In the genomic region with DNA sequence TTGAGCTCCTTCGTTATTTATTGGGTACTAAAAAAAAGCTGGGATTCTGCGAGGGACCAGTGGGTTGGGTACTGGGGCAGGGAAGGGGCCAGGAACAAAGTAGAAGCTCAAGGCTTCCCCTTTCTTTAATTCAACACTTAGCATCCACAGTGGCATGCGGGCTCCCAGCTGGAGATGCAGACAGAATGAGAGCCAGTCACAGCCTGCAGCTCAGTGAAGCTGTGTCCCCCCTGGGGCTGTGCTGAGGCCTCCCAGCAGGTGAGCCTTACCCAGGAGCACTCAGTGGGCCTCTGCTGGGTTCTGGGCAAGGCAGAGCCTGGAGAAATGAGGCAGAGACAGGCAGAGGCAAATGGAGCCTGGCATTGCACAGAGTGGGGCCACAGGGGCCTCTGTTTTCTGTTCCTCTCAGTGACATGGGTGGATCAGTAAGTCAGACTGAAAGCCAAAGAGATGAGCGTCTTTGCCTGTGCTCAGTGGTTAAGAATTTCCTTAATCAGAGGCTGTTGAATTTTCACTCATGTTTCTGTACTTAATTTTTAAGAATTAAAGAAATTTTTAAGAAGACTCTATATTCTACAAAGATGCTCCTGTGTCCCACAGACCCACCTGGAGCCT, we compare ENCODE assay signal across 17 cellular contexts.
DNase-seq lines count a peak whose midpoint lies in the region; ATAC-seq and TF ChIP-seq lines count a peak whose summit lies in the region.
"Had no signal": no experiment of that assay in that cellular context is flagged by ENCODE, and none has a peak within 500 bp of the region (broad histone marks: within the 10 kb centered on the region; RNA-seq: fewer than 3 reads in every experiment).

No MANE protein-coding gene starts in this region.

- no peaks in the 10 kb centered on the region for H3K36me3 ChIP-seq in transverse colon
- H3K36me3 ChIP-seq: esophagus muscularis mucosa, right lobe of liver had no signal

- peak overlapping the region; percentile 79 to 85 (median 82) for H3K27ac ChIP-seq in transverse colon
- H3K27ac ChIP-seq: right lobe of liver had no signal

- no peaks in the 10 kb centered on the region for H3K27me3 ChIP-seq in transverse colon
- H3K27me3 ChIP-seq: esophagus muscularis mucosa, right lobe of liver had no signal

- WGBS in transverse colon (ENCODE audit: low coverage in 1 of 2), 2 donors: 78 to 82% methylated on average over 4 of the region's 4 CpGs

- POLR2A ChIA-PET in activated CD8-positive, alpha-beta T cell treated with anti-CD3 and anti-CD28 coated beads for 36 hours (lab: Charles Lee): no interaction called here
- POLR2A ChIA-PET in activated CD8-positive, alpha-beta T cell treated with anti-CD3 and anti-CD28 coated beads, Interleukin-2, amount 10 ng/mL, durations not matched to agents 7 days and 5 days (lab: Charles Lee): no interaction called here
- POLR2A ChIA-PET in GM10248 (lab: Yijun Ruan, JAX): no interaction called here

- no peak overlapping the region for H3K4me3 ChIP-seq in transverse colon
- H3K4me3 ChIP-seq: esophagus muscularis mucosa, right lobe of liver had no signal

- TF ChIP-seq EP300 in transverse colon (IDR thresholded peaks at IDR 0.05; ENCODE audit: low read depth): no peak

- in situ Hi-C loops in transverse colon (cut with MboI; ENCODE audit: low pct_ligation_motif_present in 1 of 4, low pct_unique_long_range_greater_than_20kb in 1 of 4, low sequenced_read_pairs in 3 of 4): no loop called here

- no peaks in the 10 kb centered on the region for H3K36me3 Mint-ChIP-seq in activated CD8-positive, alpha-beta T cell treated with anti-CD3 and anti-CD28 coated beads for 36 hours (ENCODE audit: low read depth)
- H3K36me3 Mint-ChIP-seq in activated CD8-positive, alpha-beta T cell treated with anti-CD3 and anti-CD28 coated beads, Interleukin-2, amount 10 ng/mL, durations not matched to agents 7 days and 5 days (ENCODE audit: low read depth): peaks cover 3% of the 10 kb centered on the region
- no peaks in the 10 kb centered on the region for H3K36me3 Mint-ChIP-seq in T-helper 17 cell (ENCODE audit: low read depth)

- H3K4me1 ChIP-seq in transverse colon: peaks cover 5 to 52% (median 25%) of the 10 kb centered on the region in 4 donors
- H3K4me1 ChIP-seq: right lobe of liver had no signal

- H3K4me3 Mint-ChIP-seq in activated CD8-positive, alpha-beta T cell treated with anti-CD3 and anti-CD28 coated beads for 36 hours: no peak overlapping the region
- H3K4me3 Mint-ChIP-seq in activated CD8-positive, alpha-beta T cell treated with anti-CD3 and anti-CD28 coated beads, Interleukin-2, amount 10 ng/mL, durations not matched to agents 7 days and 5 days: no peak overlapping the region
- H3K4me3 Mint-ChIP-seq in T-helper 17 cell: no peak overlapping the region

- TF ChIP-seq CTCF in activated CD8-positive, alpha-beta T cell treated with anti-CD3 and anti-CD28 coated beads for 36 hours (IDR thresholded peaks at IDR 0.05): no peak
- no peak for TF ChIP-seq CTCF in transverse colon (IDR thresholded peaks at IDR 0.05)
- TF ChIP-seq CTCF in GM10248 (IDR thresholded peaks at IDR 0.05; ENCODE audit: control extremely low read depth, extremely low read depth, low read depth, missing control alignments): no peak

- ATAC-seq in activated CD8-positive, alpha-beta T cell treated with anti-CD3 and anti-CD28 coated beads for 36 hours: peak; percentile 41
- ATAC-seq in activated CD8-positive, alpha-beta T cell treated with anti-CD3 and anti-CD28 coated beads, Interleukin-2, amount 10 ng/mL, durations not matched to agents 7 days and 5 days: no peak
- ATAC-seq in T-helper 17 cell (no peak), GM19328 (IDR thresholded peaks at IDR 0.05; ENCODE audit: unreplicated experiment) (no peak), HG03354 (IDR thresholded peaks at IDR 0.05; ENCODE audit: poor library complexity, severe bottlenecking, unreplicated experiment) (no peak)
- ATAC-seq: PC-3, right lobe of liver had no signal

- intact Hi-C loops in activated CD8-positive, alpha-beta T cell treated with anti-CD3 and anti-CD28 coated beads for 36 hours (cut with micrococcal nuclease): no loop called here
- intact Hi-C loops in transverse colon (cut with DNase I; ENCODE audit: low total_unique reads): no loop called here

- H3K27ac Mint-ChIP-seq in activated CD8-positive, alpha-beta T cell treated with anti-CD3 and anti-CD28 coated beads for 36 hours: no peak overlapping the region
- H3K27ac Mint-ChIP-seq in activated CD8-positive, alpha-beta T cell treated with anti-CD3 and anti-CD28 coated beads, Interleukin-2, amount 10 ng/mL, durations not matched to agents 7 days and 5 days: no peak overlapping the region
- peak overlapping the region; percentile 41 for H3K27ac Mint-ChIP-seq in T-helper 17 cell

- H3K4me1 Mint-ChIP-seq in activated CD8-positive, alpha-beta T cell treated with anti-CD3 and anti-CD28 coated beads for 36 hours (ENCODE audit: low read depth): peaks cover 4% of the 10 kb centered on the region
- H3K4me1 Mint-ChIP-seq in activated CD8-positive, alpha-beta T cell treated with anti-CD3 and anti-CD28 coated beads, Interleukin-2, amount 10 ng/mL, durations not matched to agents 7 days and 5 days (ENCODE audit: low read depth): peaks cover 4% of the 10 kb centered on the region
- H3K4me1 Mint-ChIP-seq in T-helper 17 cell: peaks cover 10% of the 10 kb centered on the region

- no peak for TF ChIP-seq POLR2A in transverse colon (IDR thresholded peaks at IDR 0.05)

- DNase-seq in activated CD8-positive, alpha-beta T cell treated with anti-CD3 and anti-CD28 coated beads for 36 hours: no peak
- no peak for DNase-seq in activated CD8-positive, alpha-beta T cell treated with anti-CD3 and anti-CD28 coated beads, Interleukin-2, amount 10 ng/mL, durations not matched to agents 7 days and 5 days
- no peak for DNase-seq in T-helper 17 cell
- peak; percentile 50 for DNase-seq in iPS-NIHi7 (ENCODE audit: extremely low spot score)
- no peak for DNase-seq in transverse colon
- no peak for DNase-seq in GM10248 (ENCODE audit: extremely low spot score)
- DNase-seq: activated CD8-positive, alpha-beta memory T cell treated with anti-CD3 and anti-CD28 coated beads for 24 hours; activated naive CD4-positive, alpha-beta T cell; dermis blood vessel endothelial cell; NCI-H187 treated with DMSO at 0.1 percent for 48 hours; PC-3; right lobe of liver; stimulated activated CD4-positive, alpha-beta T cell treated with anti-CD3 and anti-CD28 coated beads, Interleukin-4, amount 100 ng/mL, for 24 hours; trophoblast cell had no signal

- peaks cover 2% of the 10 kb centered on the region for H3K27me3 Mint-ChIP-seq in activated CD8-positive, alpha-beta T cell treated with anti-CD3 and anti-CD28 coated beads for 36 hours
- H3K27me3 Mint-ChIP-seq in activated CD8-positive, alpha-beta T cell treated with anti-CD3 and anti-CD28 coated beads, Interleukin-2, amount 10 ng/mL, durations not matched to agents 7 days and 5 days (ENCODE audit: low read depth): no peaks in the 10 kb centered on the region
- H3K27me3 Mint-ChIP-seq in T-helper 17 cell: no peaks in the 10 kb centered on the region

- H3K9me3 Mint-ChIP-seq in activated CD8-positive, alpha-beta T cell treated with anti-CD3 and anti-CD28 coated beads for 36 hours: no peaks in the 10 kb centered on the region
- H3K9me3 Mint-ChIP-seq in activated CD8-positive, alpha-beta T cell treated with anti-CD3 and anti-CD28 coated beads, Interleukin-2, amount 10 ng/mL, durations not matched to agents 7 days and 5 days (ENCODE audit: insufficient read depth): peaks cover 2% of the 10 kb centered on the region

- H3K9me3 ChIP-seq in T-helper 17 cell (ENCODE audit: control insufficient read depth, low read length, poor library complexity, severe bottlenecking) (no peaks in the 10 kb centered on the region), transverse colon (no peaks in the 10 kb centered on the region)
- H3K9me3 ChIP-seq: esophagus muscularis mucosa, right lobe of liver had no signal

- CTCF ChIA-PET in activated CD8-positive, alpha-beta T cell treated with anti-CD3 and anti-CD28 coated beads for 36 hours (lab: Charles Lee): interaction anchor here (0.9 to 1.2 kb wide), 2 partner anchors 186 to 210 kb away, joined by 3 read pairs; no protein-coding TSS in a partner anchor
- CTCF ChIA-PET in activated CD8-positive, alpha-beta T cell treated with anti-CD3 and anti-CD28 coated beads, Interleukin-2, amount 10 ng/mL, durations not matched to agents 7 days and 5 days (lab: Charles Lee): no interaction called here
- CTCF ChIA-PET in GM10248 (lab: Yijun Ruan, JAX): interaction anchor here (0.8 to 2.0 kb wide), 5 partner anchors 8 to 40 kb away, joined by 3 to 4 read pairs (median 4); no protein-coding TSS in a partner anchor
